1 cellular context compared by ENCODE assay signal in genomic region chr9:135865531-135865930, GRCh38.
TF ChIP-seq lines count a peak whose summit lies in the region.

No MANE protein-coding gene starts in this region.

TF ChIP-seq in SK-N-SH, 30 proteins besides CTCF, POLR2A, EP300 and RAD21:
- TF ChIP-seq USF1 (IDR thresholded peaks at IDR 0.05; ENCODE audit: borderline replicate concordance, low read depth) = no peak
- TF ChIP-seq MXI1 (IDR thresholded peaks at IDR 0.05; ENCODE audit: low read depth, low read length) = no peak
- no peak for TF ChIP-seq NRF1 (IDR thresholded peaks at IDR 0.05; ENCODE audit: low read depth, low read length)
- TF ChIP-seq CHD2 (IDR thresholded peaks at IDR 0.05; ENCODE audit: low read length, partially characterized antibody) = no peak
- TF ChIP-seq RCOR1 (IDR thresholded peaks at IDR 0.05; ENCODE audit: low read length) = no peak
- TF ChIP-seq TAF1 (IDR thresholded peaks at IDR 0.05; ENCODE audit: borderline replicate concordance, low read depth, low read length) = no peak
- TF ChIP-seq JUND (IDR thresholded peaks at IDR 0.05) = no peak
- TF ChIP-seq FOSL2 (IDR thresholded peaks at IDR 0.05; ENCODE audit: borderline replicate concordance, low read depth) = no peak
- TF ChIP-seq NFIC (IDR thresholded peaks at IDR 0.05; ENCODE audit: borderline replicate concordance) = no peak
- no peak for TF ChIP-seq MAX (IDR thresholded peaks at IDR 0.05; ENCODE audit: low read depth)
- TF ChIP-seq ZBTB33 (IDR thresholded peaks at IDR 0.05; ENCODE audit: borderline replicate concordance, low read depth) = no peak
- no peak for TF ChIP-seq RXRA (IDR thresholded peaks at IDR 0.05; ENCODE audit: borderline replicate concordance, low read depth)
- no peak for TF ChIP-seq TCF12 (IDR thresholded peaks at IDR 0.05)
